ENCODE assay signal across 8 cellular contexts in the genomic region with DNA sequence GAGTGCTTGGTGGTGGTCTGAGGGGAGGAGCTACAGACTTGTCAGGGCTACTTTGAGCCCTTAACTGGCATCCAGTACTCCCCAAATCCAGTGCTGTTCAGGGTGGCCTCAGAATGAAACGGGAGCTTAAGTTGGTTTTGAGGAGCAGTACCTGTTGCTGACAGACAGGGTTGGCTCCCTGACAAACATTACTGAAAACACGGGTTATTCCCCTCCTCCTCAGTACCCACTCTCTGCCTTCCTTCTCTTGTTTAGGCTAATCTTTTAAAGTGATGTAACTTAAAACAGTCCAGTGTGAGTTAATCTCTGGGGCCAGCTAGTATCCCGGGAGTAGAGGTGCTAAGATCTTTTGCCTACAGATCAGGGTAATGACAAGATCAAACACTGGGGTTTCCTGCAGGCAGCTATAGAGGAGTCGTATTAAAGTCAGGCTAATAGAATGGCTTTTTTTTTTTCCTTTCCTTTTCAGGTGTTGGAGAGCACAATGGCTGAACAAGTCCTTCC. TPM values are rescaled to one million over a fixed set of nuclear protein-coding genes. Genes with fewer than 3 reads are reported as not detected.
DNase-seq lines count a peak whose midpoint lies in the region; ATAC-seq and TF ChIP-seq lines count a peak whose summit lies in the region.

No MANE protein-coding gene starts in this region.

- intact Hi-C loops in CD8-positive, alpha-beta T cell (cut with DNase I, micrococcal nuclease), result loop anchor here (1.0 to 5.0 kb wide), 2 partner anchors 72 to 105 kb away; no protein-coding TSS in a partner anchor

- no peaks in the 10 kb centered on the region for H3K27me3 Mint-ChIP-seq in CD8-positive, alpha-beta T cell (ENCODE audit: low read depth)

- H3K36me3 ChIP-seq in CD8-positive, alpha-beta T cell (ENCODE audit: insufficient read depth, low read length), result peaks cover 26% of the 10 kb centered on the region
- peaks cover 71% of the 10 kb centered on the region for H3K36me3 ChIP-seq in effector memory CD4-positive, alpha-beta T cell (ENCODE audit: control insufficient read depth, insufficient read depth, low read length)

- peaks cover 64% of the 10 kb centered on the region for H3K4me1 Mint-ChIP-seq in CD8-positive, alpha-beta T cell (ENCODE audit: low read depth)
- H3K4me1 Mint-ChIP-seq in stimulated activated effector memory CD8-positive, alpha-beta T cell treated with anti-CD3 and anti-CD28 coated beads, Interleukin-12 subunit alpha, Interleukin-12 subunit beta, amount 100 ng/mL, for 72 hours, result peaks cover 33% of the 10 kb centered on the region

- peaks cover 61% of the 10 kb centered on the region for H3K4me1 ChIP-seq in CD8-positive, alpha-beta T cell (ENCODE audit: insufficient read depth, low read length)
- H3K4me1 ChIP-seq in effector memory CD4-positive, alpha-beta T cell (ENCODE audit: control insufficient read depth, insufficient read depth, low read length, poor library complexity, severe bottlenecking), result peaks cover 24% of the 10 kb centered on the region

- H3K36me3 Mint-ChIP-seq in CD8-positive, alpha-beta T cell, result peaks cover 85% of the 10 kb centered on the region
- H3K36me3 Mint-ChIP-seq in stimulated activated effector memory CD8-positive, alpha-beta T cell treated with anti-CD3 and anti-CD28 coated beads, Interleukin-12 subunit alpha, Interleukin-12 subunit beta, amount 100 ng/mL, for 72 hours, result peaks cover 99% of the 10 kb centered on the region

- TF ChIP-seq CTCF in CD8-positive, alpha-beta T cell (IDR thresholded peaks at IDR 0.05), result no peak
- TF ChIP-seq CTCF in RWPE1 (conservative IDR thresholded peaks at IDR 0.05; ENCODE audit: low read depth), result no peak

- H3K4me3 Mint-ChIP-seq in CD8-positive, alpha-beta T cell, result peak overlapping the region; percentile 98
- peak overlapping the region; percentile 83 for H3K4me3 Mint-ChIP-seq in stimulated activated effector memory CD8-positive, alpha-beta T cell treated with anti-CD3 and anti-CD28 coated beads, Interleukin-12 subunit alpha, Interleukin-12 subunit beta, amount 100 ng/mL, for 72 hours

- peak overlapping the region; percentile 95 for H3K27ac ChIP-seq in CD8-positive, alpha-beta T cell (ENCODE audit: low read depth, low read length)
- no peak overlapping the region for H3K27ac ChIP-seq in RWPE1
- peak overlapping the region; percentile 99 for H3K27ac ChIP-seq in effector memory CD4-positive, alpha-beta T cell (ENCODE audit: insufficient read depth, low read length, poor library complexity, severe bottlenecking)

- peak; percentile 4 for ATAC-seq in CD8-positive, alpha-beta T cell
- peak; percentile 27 for ATAC-seq in GM21526 (IDR thresholded peaks at IDR 0.05; ENCODE audit: low FRiP score, unreplicated experiment)
- peak; percentile 46 for ATAC-seq in stimulated activated effector memory CD8-positive, alpha-beta T cell treated with anti-CD3 and anti-CD28 coated beads, Interleukin-12 subunit alpha, Interleukin-12 subunit beta, amount 100 ng/mL, for 72 hours

- no peaks in the 10 kb centered on the region for H3K9me3 ChIP-seq in CD8-positive, alpha-beta T cell (ENCODE audit: low read length)
- H3K9me3 ChIP-seq in effector memory CD4-positive, alpha-beta T cell (ENCODE audit: control insufficient read depth, low read length), result no peaks in the 10 kb centered on the region

- peak in 2 of 7 experiments; percentile 41 to 43 for DNase-seq in CD8-positive, alpha-beta T cell
- DNase-seq in RWPE1 (ENCODE audit: low spot score) (peak; percentile 20), NCI-H524 (lab: John Stamatoyannopoulos, UW) (no peak), NCI-H774 (lab: John Stamatoyannopoulos, UW) (no peak), globus pallidus (ENCODE audit: low spot score) (no peak)
- peak in 1 of 3 donors; percentile 38 for DNase-seq in effector memory CD4-positive, alpha-beta T cell
- DNase-seq in stimulated activated effector memory CD8-positive, alpha-beta T cell treated with anti-CD3 and anti-CD28 coated beads, Interleukin-12 subunit alpha, Interleukin-12 subunit beta, amount 100 ng/mL, for 72 hours (ENCODE audit: low spot score in 2 of 2), result peak in 1 of 2 donors; percentile 79

- H3K27me3 ChIP-seq in CD8-positive, alpha-beta T cell (ENCODE audit: insufficient read depth, low read length), result no peaks in the 10 kb centered on the region
- no peaks in the 10 kb centered on the region for H3K27me3 ChIP-seq in effector memory CD4-positive, alpha-beta T cell (replicated peaks; ENCODE audit: control insufficient read depth, insufficient read depth, low read length, poor library complexity, severe bottlenecking)

- CTCF ChIA-PET in CD8-positive, alpha-beta T cell (lab: Charles Lee), result interaction anchor here (0.7 to 7.3 kb wide), 15 partner anchors 9 to 166 kb away, joined by 3 to 72 read pairs (median 7); no protein-coding TSS in a partner anchor
- CTCF ChIA-PET in RWPE1 (lab: Yijun Ruan, JAX), result interaction anchor here (0.6 to 0.7 kb wide), 3 partner anchors 22 to 172 kb away, joined by 5 to 6 read pairs (median 5); no protein-coding TSS in a partner anchor

- peak overlapping the region; percentile 75 for H3K4me3 ChIP-seq in CD8-positive, alpha-beta T cell (ENCODE audit: low read depth, low read length)
- peak overlapping the region; percentile 97 for H3K4me3 ChIP-seq in effector memory CD4-positive, alpha-beta T cell (ENCODE audit: insufficient read depth, low read depth, low read length, poor library complexity, severe bottlenecking)

- H3K9me3 Mint-ChIP-seq in CD8-positive, alpha-beta T cell, result no peaks in the 10 kb centered on the region
- no peaks in the 10 kb centered on the region for H3K9me3 Mint-ChIP-seq in stimulated activated effector memory CD8-positive, alpha-beta T cell treated with anti-CD3 and anti-CD28 coated beads, Interleukin-12 subunit alpha, Interleukin-12 subunit beta, amount 100 ng/mL, for 72 hours

- POLR2A ChIA-PET in CD8-positive, alpha-beta T cell (lab: Charles Lee), result interaction anchor here (0.6 to 6.6 kb wide), 8 partner anchors 10 to 163 kb away, joined by 3 to 85 read pairs (median 4); no protein-coding TSS in a partner anchor
- POLR2A ChIA-PET in RWPE1 (lab: Yijun Ruan, JAX; ENCODE audit: low non-redundant PET), result no interaction called here

- H3K27ac Mint-ChIP-seq in CD8-positive, alpha-beta T cell, result peak overlapping the region; percentile 99
- peak overlapping the region; percentile 93 for H3K27ac Mint-ChIP-seq in stimulated activated effector memory CD8-positive, alpha-beta T cell treated with anti-CD3 and anti-CD28 coated beads, Interleukin-12 subunit alpha, Interleukin-12 subunit beta, amount 100 ng/mL, for 72 hours

RNA-seq across cellular contexts. Expression of gene TNFAIP3, which starts 3.7 kb away (rescaled TPM):
- 1,000 to 10,000 TPM; 3,739 to 3,807 TPM for total RNA-seq in CD8-positive, alpha-beta T cell
